Comparison of ENCODE assay signal across 9 cellular contexts in the genomic region with DNA sequence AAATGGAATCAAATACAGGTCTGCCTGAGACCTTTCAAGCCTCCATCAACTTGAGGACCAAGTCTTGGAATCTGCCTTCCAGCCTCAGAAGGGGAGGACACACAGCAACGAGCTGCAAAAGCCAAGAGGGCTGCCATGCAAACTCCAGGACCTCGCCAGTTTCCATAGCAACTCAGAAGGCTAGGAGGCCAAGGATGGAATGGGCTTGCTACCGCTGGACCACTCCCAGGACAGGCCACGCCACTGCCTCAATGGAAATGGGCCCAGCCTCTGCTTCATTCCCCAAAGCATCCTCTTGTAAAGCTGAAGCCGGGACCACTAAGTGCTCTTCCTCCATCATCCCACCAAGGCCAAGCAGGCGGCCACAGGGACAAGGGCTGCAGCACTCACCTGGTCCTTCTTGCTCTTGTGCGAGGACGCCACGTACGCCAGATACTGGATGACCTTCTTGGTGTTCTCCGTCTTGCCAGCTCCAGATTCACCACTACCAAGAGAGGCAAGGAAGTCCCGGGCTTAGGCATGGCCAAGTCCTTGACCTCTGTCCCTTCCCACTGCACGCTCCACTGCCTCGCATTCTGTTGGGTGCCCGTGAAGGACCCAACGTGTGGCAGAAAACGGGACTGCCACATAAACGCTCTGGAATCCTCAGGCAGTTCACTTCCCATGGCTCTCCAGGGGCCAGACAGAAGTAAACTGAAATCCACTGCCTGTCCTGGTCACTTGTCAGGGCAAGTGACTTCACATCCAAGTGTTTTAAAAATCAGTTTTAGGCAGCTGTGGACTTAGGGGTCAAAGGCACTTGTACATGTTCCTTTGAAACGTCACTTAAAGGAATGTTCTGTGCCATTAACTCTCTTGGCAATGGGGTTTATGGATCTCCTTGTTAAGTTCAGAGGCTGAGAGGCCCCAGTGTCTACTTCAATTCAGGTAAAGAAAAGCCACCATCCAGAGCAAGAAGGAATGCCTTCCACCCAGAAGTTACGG.
A peak's percentile ranks its signal among the peaks of the same experiment; 100 is the strongest.
DNase-seq lines count a peak whose midpoint lies in the region; TF ChIP-seq lines count a peak whose summit lies in the region.
"Had no signal": no experiment of that assay in that cellular context is flagged by ENCODE, and none has a peak within 500 bp of the region (broad histone marks: within the 10 kb centered on the region; RNA-seq: fewer than 3 reads in every experiment).

No MANE protein-coding gene starts in this region.

- no TSS peak for BruUV-seq in Calu3 (replicated peaks; lab: Mats Ljungman, UMichigan)

- CTCF ChIA-PET in Calu3 (lab: Charles Lee): no interaction called here

- H3K36me3 ChIP-seq in hepatocyte (replicated peaks; ENCODE audit: insufficient read depth, low read depth) (no peaks in the 10 kb centered on the region), skeletal muscle tissue (ENCODE audit: control insufficient read depth in 3 of 3, insufficient read depth in 3 of 3, low read length in 3 of 3) (peaks cover 33 to 47% (median 42%) of the 10 kb centered on the region in 3 donors)

- TF ChIP-seq CTCF in Calu3 (IDR thresholded peaks at IDR 0.05; ENCODE audit: unreplicated experiment) (no peak), hepatocyte (IDR thresholded peaks at IDR 0.05; ENCODE audit: poor library complexity) (no peak)

- no peak overlapping the region for H3K4me2 ChIP-seq in hepatocyte

- no peak overlapping the region for H3K4me3 ChIP-seq in hepatocyte
- H3K4me3 ChIP-seq in skeletal muscle tissue (ENCODE audit: low read length in 3 of 3): peak overlapping the region in 1 of 3 donors; percentile 29

- H2AFZ ChIP-seq in hepatocyte: no peak overlapping the region

- H3K4me1 ChIP-seq in hepatocyte (ENCODE audit: insufficient read depth) (peaks cover 52% of the 10 kb centered on the region), skeletal muscle tissue (ENCODE audit: control insufficient read depth in 3 of 3, insufficient read depth in 3 of 3, low read length in 3 of 3) (peaks cover 85 to 96% (median 94%) of the 10 kb centered on the region in 3 donors)

- H3K27me3 ChIP-seq in hepatocyte: no peaks in the 10 kb centered on the region
- H3K27me3 ChIP-seq in skeletal muscle tissue (ENCODE audit: control insufficient read depth in 3 of 3, insufficient read depth in 3 of 3, low read length in 3 of 3): no peaks in the 10 kb centered on the region

- peak overlapping the region; percentile 97 for H3K27ac ChIP-seq in hepatocyte
- peak overlapping the region; percentile 92 for H3K27ac ChIP-seq in skeletal muscle tissue (ENCODE audit: low read depth, low read length)

- H4K20me1 ChIP-seq in hepatocyte (ENCODE audit: insufficient read depth, poor library complexity, severe bottlenecking): no peaks in the 10 kb centered on the region

- no peaks in the 10 kb centered on the region for H3K9me2 ChIP-seq in hepatocyte (replicated peaks; ENCODE audit: insufficient read depth)

- no peaks in the 10 kb centered on the region for H3K9me3 Mint-ChIP-seq in Calu3 (ENCODE audit: low read depth, unreplicated experiment)
- no peaks in the 10 kb centered on the region for H3K9me3 Mint-ChIP-seq in activated T-helper 2 cell treated with anti-CD3 and anti-CD28 coated beads, Interferon-gamma antibody, Interleukin-2, Interleukin-4, amounts not matched to agents 10 μg/mL and 5 μg/mL and 100 μg/mL, durations not matched to agents 14 hours and 24 hours and 36 hours

- H3K36me3 Mint-ChIP-seq in Calu3 (ENCODE audit: insufficient read depth, unreplicated experiment): peaks cover 91% of the 10 kb centered on the region
- H3K36me3 Mint-ChIP-seq in activated T-helper 2 cell treated with anti-CD3 and anti-CD28 coated beads, Interferon-gamma antibody, Interleukin-2, Interleukin-4, amounts not matched to agents 10 μg/mL and 5 μg/mL and 100 μg/mL, durations not matched to agents 14 hours and 24 hours and 36 hours (ENCODE audit: low read depth): peaks cover 90% of the 10 kb centered on the region

- no peak for DNase-seq in Calu3
- DNase-seq in activated T-helper 2 cell treated with anti-CD3 and anti-CD28 coated beads, Interferon-gamma antibody, Interleukin-2, Interleukin-4, amounts not matched to agents 10 μg/mL and 5 μg/mL and 100 μg/mL, durations not matched to agents 14 hours and 24 hours and 36 hours (ENCODE audit: low spot score): no peak
- DNase-seq in hepatocyte (ENCODE audit: low spot score): no peak
- no peak for DNase-seq in T1000 (lab: John Stamatoyannopoulos, UW)
- DNase-seq in NCI-H1092 treated with DMSO at 0.1 percent for 48 hours (lab: John Stamatoyannopoulos, UW): no peak
- no peak for DNase-seq in HUDEP-2 (lab: John Stamatoyannopoulos, UW; ENCODE audit: unreplicated experiment in 76 of 76)
- DNase-seq in NCI-H2029 treated with DMSO at 0.1 percent for 48 hours (lab: John Stamatoyannopoulos, UW): no peak
- DNase-seq: activated CD4-positive, alpha-beta T cell treated with anti-CD3 and anti-CD28 coated beads for 4 hours had no signal

- no peaks in the 10 kb centered on the region for H3K9me3 ChIP-seq in hepatocyte (ENCODE audit: low read depth)
- H3K9me3 ChIP-seq in skeletal muscle tissue (ENCODE audit: control insufficient read depth in 3 of 3, low read length in 3 of 3): no peaks in the 10 kb centered on the region

- H3K4me3 Mint-ChIP-seq in Calu3 (ENCODE audit: low read depth, unreplicated experiment): no peak overlapping the region
- H3K4me3 Mint-ChIP-seq in activated T-helper 2 cell treated with anti-CD3 and anti-CD28 coated beads, Interferon-gamma antibody, Interleukin-2, Interleukin-4, amounts not matched to agents 10 μg/mL and 5 μg/mL and 100 μg/mL, durations not matched to agents 14 hours and 24 hours and 36 hours (ENCODE audit: low read depth): no peak overlapping the region

- intact Hi-C loops in Calu3 (cut with micrococcal nuclease; ENCODE audit: unreplicated experiment): no loop called here
- intact Hi-C loops in activated T-helper 2 cell treated with anti-CD3 and anti-CD28 coated beads, Interferon-gamma antibody, Interleukin-2, Interleukin-4, amounts not matched to agents 10 μg/mL and 5 μg/mL and 100 μg/mL, durations not matched to agents 14 hours and 24 hours and 36 hours (cut with micrococcal nuclease): no loop called here

- H3K9ac ChIP-seq in skeletal muscle tissue (ENCODE audit: low read depth in 1 of 3, low read length in 3 of 3): peak overlapping the region in 1 of 3 donors; percentile 1

- H3K27me3 Mint-ChIP-seq in Calu3 (ENCODE audit: unreplicated experiment): no peaks in the 10 kb centered on the region
- no peaks in the 10 kb centered on the region for H3K27me3 Mint-ChIP-seq in activated T-helper 2 cell treated with anti-CD3 and anti-CD28 coated beads, Interferon-gamma antibody, Interleukin-2, Interleukin-4, amounts not matched to agents 10 μg/mL and 5 μg/mL and 100 μg/mL, durations not matched to agents 14 hours and 24 hours and 36 hours (ENCODE audit: low read depth)

- H3K4me1 Mint-ChIP-seq in Calu3 (ENCODE audit: low read depth, unreplicated experiment): peaks cover 32% of the 10 kb centered on the region
- H3K4me1 Mint-ChIP-seq in activated T-helper 2 cell treated with anti-CD3 and anti-CD28 coated beads, Interferon-gamma antibody, Interleukin-2, Interleukin-4, amounts not matched to agents 10 μg/mL and 5 μg/mL and 100 μg/mL, durations not matched to agents 14 hours and 24 hours and 36 hours (ENCODE audit: low read depth): peaks cover 43% of the 10 kb centered on the region

- 89% methylated on average over 20 of the region's 20 CpGs for WGBS in hepatocyte (ENCODE audit: low lambda C conversion rate, missing lambda C conversion rate)

- H3K79me2 ChIP-seq in hepatocyte: peaks cover 72% of the 10 kb centered on the region

- H3K27ac Mint-ChIP-seq in Calu3 (ENCODE audit: unreplicated experiment): peak overlapping the region; percentile 100
- peak overlapping the region; percentile 99 for H3K27ac Mint-ChIP-seq in activated T-helper 2 cell treated with anti-CD3 and anti-CD28 coated beads, Interferon-gamma antibody, Interleukin-2, Interleukin-4, amounts not matched to agents 10 μg/mL and 5 μg/mL and 100 μg/mL, durations not matched to agents 14 hours and 24 hours and 36 hours
